Comparison of ENCODE assay signal across 17 cellular contexts in genomic region chr9:109250771-109251079, GRCh38.
A peak's percentile ranks its signal among the peaks of the same experiment; 100 is the strongest.
DNase-seq lines count a peak whose midpoint lies in the region; ATAC-seq and TF ChIP-seq lines count a peak whose summit lies in the region.
"Had no signal": no experiment of that assay in that cellular context is flagged by ENCODE, and none has a peak within 500 bp of the region (broad histone marks: within the 10 kb centered on the region; RNA-seq: fewer than 3 reads in every experiment).

No MANE protein-coding gene starts in this region.

- H3K27ac ChIP-seq in Panc1 (ENCODE audit: low read length) (peak overlapping the region; percentile 93), breast epithelium (peak overlapping the region; percentile 41 to 72), thyroid gland (peak overlapping the region; percentile 76 to 90 (median 86))

- no peak for ATAC-seq in Panc1
- ATAC-seq in mucosa of descending colon: peak; percentile 1
- no peak for ATAC-seq in GM19395 (IDR thresholded peaks at IDR 0.05; ENCODE audit: unreplicated experiment)
- ATAC-seq in GM21737 (IDR thresholded peaks at IDR 0.05; ENCODE audit: unreplicated experiment): no peak
- ATAC-seq: activated naive CD4-positive, alpha-beta T cell treated with anti-CD3 and anti-CD28 coated beads, Interleukin-2, amount 50 U/mL, for 72 hours; T-cell had no signal

- intact Hi-C loops in Panc1 (cut with micrococcal nuclease; ENCODE audit: unreplicated experiment) (no loop called here), breast epithelium (cut with DNase I; ENCODE audit: low total_unique reads) (no loop called here), mucosa of descending colon (cut with DNase I, micrococcal nuclease) (no loop called here), thyroid gland (cut with DNase I) (no loop called here)

- whole genome bisulfite sequencing in thyroid gland, 2 donors: 82 to 87% methylated on average over 3 of the region's 3 CpGs

- no TSS peak for BruUV-seq in Panc1 (replicated peaks; lab: Mats Ljungman, UMichigan)

- H3K36me3 ChIP-seq in Panc1 (ENCODE audit: control insufficient read depth, insufficient read depth, low read length) (no peaks in the 10 kb centered on the region), breast epithelium (no peaks in the 10 kb centered on the region), mucosa of descending colon (ENCODE audit: low read depth) (no peaks in the 10 kb centered on the region), thyroid gland (no peaks in the 10 kb centered on the region)

- TF ChIP-seq CTCF in Panc1 (IDR thresholded peaks at IDR 0.05) (no peak), breast epithelium (IDR thresholded peaks at IDR 0.05) (no peak), mucosa of descending colon (IDR thresholded peaks at IDR 0.05) (no peak), thyroid gland (IDR thresholded peaks at IDR 0.05) (no peak), GM13977 (IDR thresholded peaks at IDR 0.05; ENCODE audit: extremely low read depth, insufficient read depth, missing control alignments) (no peak)

- no peaks in the 10 kb centered on the region for H3K9me3 ChIP-seq in Panc1 (ENCODE audit: control insufficient read depth, insufficient read depth, low read depth, low read length)
- H3K9me3 ChIP-seq in breast epithelium: no peaks in the 10 kb centered on the region
- no peaks in the 10 kb centered on the region for H3K9me3 ChIP-seq in mucosa of descending colon
- H3K9me3 ChIP-seq in thyroid gland: no peaks in the 10 kb centered on the region

- H3K27me3 ChIP-seq in Panc1 (ENCODE audit: control insufficient read depth, insufficient read depth, low read length) (no peaks in the 10 kb centered on the region), breast epithelium (no peaks in the 10 kb centered on the region), thyroid gland (no peaks in the 10 kb centered on the region)

- DNase-seq in Panc1 (ENCODE audit: low read depth, low spot score) (no peak), breast epithelium (ENCODE audit: low spot score in 2 of 2) (no peak), mucosa of descending colon (no peak), thyroid gland (no peak), GM13977 (ENCODE audit: low spot score) (no peak)
- DNase-seq: activated CD4-positive, alpha-beta T cell treated with anti-CD3 and anti-CD28 coated beads for 48 hours; DND-41; head of caudate nucleus; immature natural killer cell; naive thymus-derived CD4-positive, alpha-beta T cell; posterior cingulate gyrus; stimulated activated naive CD4-positive, alpha-beta T cell; T-cell; trophoblast cell had no signal

- no peak for TF ChIP-seq POLR2A in breast epithelium (IDR thresholded peaks at IDR 0.05)
- no peak for TF ChIP-seq POLR2A in thyroid gland (IDR thresholded peaks at IDR 0.05)

- POLR2A ChIA-PET in Panc1 (lab: Charles Lee): no interaction called here

- H3K4me1 ChIP-seq in Panc1 (ENCODE audit: control insufficient read depth, insufficient read depth, low read length): peaks cover 65% of the 10 kb centered on the region
- H3K4me1 ChIP-seq in breast epithelium: no peaks in the 10 kb centered on the region
- H3K4me1 ChIP-seq in mucosa of descending colon (ENCODE audit: low read depth): peaks cover 31% of the 10 kb centered on the region
- H3K4me1 ChIP-seq in thyroid gland: peaks cover 56 to 74% of the 10 kb centered on the region in 2 donors

- in situ Hi-C loops in Panc1 (cut with HindIII; ENCODE audit: low pct_unique_long_range_greater_than_20kb, low sequenced_read_pairs) (no loop called here), GM13977 (cut with MboI; ENCODE audit: low pct_unique_long_range_greater_than_20kb, low sequenced_read_pairs, unreplicated experiment) (no loop called here)

- H3K4me3 ChIP-seq in Panc1 (ENCODE audit: low read depth in 2 of 2, low read length in 2 of 2): no peak overlapping the region
- H3K4me3 ChIP-seq in breast epithelium: no peak overlapping the region
- no peak overlapping the region for H3K4me3 ChIP-seq in mucosa of descending colon
- H3K4me3 ChIP-seq in thyroid gland (replicated peaks in 1 of 3): no peak overlapping the region

- CTCF ChIA-PET in Panc1 (lab: Charles Lee): interaction anchor here (1.0 kb wide), 1 partner anchor 63 kb away, joined by 3 read pairs; no protein-coding TSS in a partner anchor
